In genomic region chr12:75374971-75375370, GRCh38 we compare ENCODE assay signal across 2 cellular contexts.
TF ChIP-seq lines count a peak whose summit lies in the region.

No MANE protein-coding gene starts in this region.

TF ChIP-seq in HepG2, 621 proteins besides CTCF, POLR2A, EP300 and RAD21:
- TF ChIP-seq ZNF773 (CRISPR knock-in tag; IDR thresholded peaks at IDR 0.05; ENCODE audit: borderline replicate concordance) (no peak), SOX13 (IDR thresholded peaks at IDR 0.05) (no peak), SOX13 (CRISPR knock-in tag; conservative IDR thresholded peaks at IDR 0.05 in 1 of 2, IDR thresholded peaks at IDR 0.05 in 1 of 2) (no peak), JUND (CRISPR knock-in tag; IDR thresholded peaks at IDR 0.05) (no peak), PBX2 (CRISPR knock-in tag; IDR thresholded peaks at IDR 0.05) (no peak), ZBTB20 (CRISPR knock-in tag; IDR thresholded peaks at IDR 0.05; ENCODE audit: borderline replicate concordance, low read depth) (no peak), ZNF878 (CRISPR knock-in tag; IDR thresholded peaks at IDR 0.05) (no peak), HNF4A (CRISPR knock-in tag; IDR thresholded peaks at IDR 0.05) (no peak), CENPT (CRISPR knock-in tag; IDR thresholded peaks at IDR 0.05; ENCODE audit: low read depth) (no peak), DMTF1 (CRISPR knock-in tag; IDR thresholded peaks at IDR 0.05) (no peak), MIXL1 (CRISPR knock-in tag; IDR thresholded peaks at IDR 0.05) (no peak), ZNF619 (CRISPR knock-in tag; IDR thresholded peaks at IDR 0.05) (no peak), NCOA2 (CRISPR knock-in tag; IDR thresholded peaks at IDR 0.05) (no peak), ZNF781 (CRISPR knock-in tag; IDR thresholded peaks at IDR 0.05; ENCODE audit: borderline replicate concordance, not compliant biosample characterization) (no peak), PBX3 (CRISPR knock-in tag; IDR thresholded peaks at IDR 0.05; ENCODE audit: borderline replicate concordance) (no peak), HIVEP1 (CRISPR knock-in tag; IDR thresholded peaks at IDR 0.05) (no peak), TFAP4 (IDR thresholded peaks at IDR 0.05; ENCODE audit: borderline replicate concordance, low read depth) (no peak), HDAC1 (CRISPR knock-in tag; IDR thresholded peaks at IDR 0.05) (no peak), SAP130 (CRISPR knock-in tag; IDR thresholded peaks at IDR 0.05; ENCODE audit: low read depth) (no peak), GLI4 (CRISPR knock-in tag; IDR thresholded peaks at IDR 0.05; ENCODE audit: borderline replicate concordance) (no peak)

TF ChIP-seq in WTC11, 78 proteins besides CTCF, POLR2A, EP300 and RAD21:
- TF ChIP-seq ATF3 (CRISPR knock-in tag; conservative IDR thresholded peaks at IDR 0.05) (no peak), GABPB1 (CRISPR knock-in tag; IDR thresholded peaks at IDR 0.05) (no peak), ZNF121 (CRISPR knock-in tag; IDR thresholded peaks at IDR 0.05) (no peak), JAZF1 (CRISPR knock-in tag; IDR thresholded peaks at IDR 0.05) (no peak), ZSCAN18 (CRISPR knock-in tag; IDR thresholded peaks at IDR 0.05) (no peak), IRF2 (CRISPR knock-in tag; IDR thresholded peaks at IDR 0.05; ENCODE audit: borderline replicate concordance, low read depth) (no peak), AFF4 (CRISPR knock-in tag; IDR thresholded peaks at IDR 0.05; ENCODE audit: borderline replicate concordance) (no peak), MYBL2 (CRISPR knock-in tag; IDR thresholded peaks at IDR 0.05) (no peak), E2F5 (CRISPR knock-in tag; IDR thresholded peaks at IDR 0.05) (no peak), CREM (CRISPR knock-in tag; IDR thresholded peaks at IDR 0.05) (no peak), FOXP4 (CRISPR knock-in tag; IDR thresholded peaks at IDR 0.05) (no peak), CBFB (CRISPR knock-in tag; IDR thresholded peaks at IDR 0.05; ENCODE audit: low read depth) (no peak), TEAD1 (CRISPR knock-in tag; IDR thresholded peaks at IDR 0.05) (no peak), ZNF138 (CRISPR knock-in tag; conservative IDR thresholded peaks at IDR 0.05) (no peak), E2F1 (CRISPR knock-in tag; IDR thresholded peaks at IDR 0.05) (no peak), SMAD4 (CRISPR knock-in tag; IDR thresholded peaks at IDR 0.05) (no peak), RELA (CRISPR knock-in tag; IDR thresholded peaks at IDR 0.05; ENCODE audit: borderline replicate concordance) (no peak)
